14 cellular contexts compared by ENCODE assay signal in the genomic region with DNA sequence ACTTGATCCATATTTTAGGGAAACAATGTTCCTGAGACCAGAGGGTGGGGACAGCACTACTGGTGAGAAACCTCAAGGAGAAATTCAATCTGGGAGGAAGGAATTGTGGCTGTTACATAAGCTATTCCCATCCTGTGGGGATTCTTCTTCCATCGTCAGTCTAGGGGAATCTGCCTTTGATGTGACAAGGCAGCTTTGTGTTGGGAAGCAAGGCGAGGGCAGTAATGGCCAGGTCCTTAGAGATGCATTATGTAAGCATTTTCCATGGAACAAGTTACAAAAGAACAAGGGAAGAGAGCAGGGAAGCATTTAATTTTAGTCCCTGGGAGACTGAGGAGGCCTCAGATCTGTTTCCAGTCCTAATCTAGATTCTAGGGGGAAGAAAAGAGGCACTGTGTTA.
DNase-seq lines count a peak whose midpoint lies in the region; ATAC-seq and TF ChIP-seq lines count a peak whose summit lies in the region.
"Had no signal": no experiment of that assay in that cellular context is flagged by ENCODE, and none has a peak within 500 bp of the region (broad histone marks: within the 10 kb centered on the region; RNA-seq: fewer than 3 reads in every experiment).

No MANE protein-coding gene starts in this region.

- H3K79me2 ChIP-seq in neural progenitor cell (ENCODE audit: low read depth) = no peaks in the 10 kb centered on the region

- H3K36me3 Mint-ChIP-seq in neural progenitor cell = no peaks in the 10 kb centered on the region
- H3K36me3 Mint-ChIP-seq: CD8-positive, alpha-beta T cell had no signal

- DNase-seq in H7 = peak; percentile 0
- DNase-seq in SK-MEL-5 (ENCODE audit: low read depth, low spot score) = peak; percentile 91
- DNase-seq in fibroblast of the aortic adventitia (ENCODE audit: low read depth) = peak; percentile 19
- DNase-seq in neural progenitor cell (ENCODE audit: low spot score) = peak; percentile 33
- DNase-seq in AG20443 (ENCODE audit: low spot score) = no peak
- no peak for DNase-seq in activated CD8-positive, alpha-beta memory T cell treated with anti-CD3 and anti-CD28 coated beads, Interleukin-2, amount 50 U/mL, for 48 hours
- no peak for DNase-seq in left colon
- DNase-seq: CD8-positive, alpha-beta T cell; EL; NCI-H1930; NCI-H524; SJCRH30 had no signal

- in situ Hi-C loops in SK-MEL-5 (cut with HindIII; ENCODE audit: low pct_unique_long_range_greater_than_20kb, low sequenced_read_pairs) = no loop called here

- peak overlapping the region; percentile 81 for H3K27ac Mint-ChIP-seq in neural progenitor cell
- H3K27ac Mint-ChIP-seq: CD8-positive, alpha-beta T cell had no signal

- no peaks in the 10 kb centered on the region for H3K27me3 Mint-ChIP-seq in neural progenitor cell (ENCODE audit: insufficient read depth, low read depth)

- no peaks in the 10 kb centered on the region for H3K27me3 ChIP-seq in H7 (ENCODE audit: control insufficient read depth, insufficient read depth, low read length)
- H3K27me3 ChIP-seq in neural progenitor cell = no peaks in the 10 kb centered on the region
- H3K27me3 ChIP-seq: SJCRH30 had no signal

- no peaks in the 10 kb centered on the region for H4K20me1 ChIP-seq in neural progenitor cell (ENCODE audit: low read depth)

- H3K4me2 ChIP-seq in neural progenitor cell = no peak overlapping the region

- H3K36me3 ChIP-seq in H7 (replicated peaks; ENCODE audit: control insufficient read depth, insufficient read depth, low read length) = no peaks in the 10 kb centered on the region
- no peaks in the 10 kb centered on the region for H3K36me3 ChIP-seq in neural progenitor cell
- H3K36me3 ChIP-seq: SJCRH30 had no signal

- intact Hi-C loops in left colon (cut with DNase I, micrococcal nuclease) = no loop called here

- H3K9me3 ChIP-seq in neural progenitor cell (ENCODE audit: low read depth) = no peaks in the 10 kb centered on the region
- H3K9me3 ChIP-seq: SJCRH30 had no signal

- no peak overlapping the region for H3K4me3 Mint-ChIP-seq in neural progenitor cell
- H3K4me3 Mint-ChIP-seq: CD8-positive, alpha-beta T cell had no signal

- peak overlapping the region; percentile 61 for H2AFZ ChIP-seq in neural progenitor cell (replicated peaks)
- H2AFZ ChIP-seq: GM23248 had no signal

- peaks cover 2% of the 10 kb centered on the region for H3K9me3 Mint-ChIP-seq in neural progenitor cell

- H3F3A ChIP-seq in neural progenitor cell (ENCODE audit: low read depth) = no peaks in the 10 kb centered on the region

- peaks cover 20% of the 10 kb centered on the region for H3K4me1 Mint-ChIP-seq in neural progenitor cell

- TF ChIP-seq CTCF in fibroblast of the aortic adventitia (IDR thresholded peaks at IDR 0.05; ENCODE audit: insufficient read depth, low read length) = no peak
- TF ChIP-seq CTCF in neural progenitor cell (IDR thresholded peaks at IDR 0.05) = no peak

- peaks cover 11% of the 10 kb centered on the region for H3K4me1 ChIP-seq in neural progenitor cell
- H3K4me1 ChIP-seq: SJCRH30 had no signal

- H3K4me3 ChIP-seq in H7 (ENCODE audit: insufficient read depth, low read depth, low read length) = no peak overlapping the region
- H3K4me3 ChIP-seq in fibroblast of the aortic adventitia (ENCODE audit: low read depth, low read length) = no peak overlapping the region
- H3K4me3 ChIP-seq in neural progenitor cell = no peak overlapping the region
- H3K4me3 ChIP-seq: GM23248, SJCRH30 had no signal

- H3K27ac ChIP-seq in neural progenitor cell = no peak overlapping the region
- H3K27ac ChIP-seq: GM23248, SJCRH30 had no signal

- no peak overlapping the region for H3K9ac ChIP-seq in neural progenitor cell
- H3K9ac ChIP-seq: GM23248 had no signal

- ATAC-seq in HG02623 (IDR thresholded peaks at IDR 0.05; ENCODE audit: unreplicated experiment) = no peak
- ATAC-seq in left colon = no peak
- ATAC-seq: CD8-positive, alpha-beta T cell had no signal

Comparison
In these comparisons a context has a peak if more than half of its experiments do, and no peak if none do; other contexts are left out.
1. DNase-seq: peak in H7 (single experiment), SK-MEL-5 (single experiment), fibroblast of the aortic adventitia (single experiment) and neural progenitor cell (single experiment); none in AG20443 (single experiment), activated CD8-positive, alpha-beta memory T cell treated with anti-CD3 and anti-CD28 coated beads, Interleukin-2, amount 50 U/mL, for 48 hours (single experiment) and left colon (0 of 2).